In genomic region chr4:183635333-183635732, GRCh38 we compare ENCODE assay signal across 17 cellular contexts. TPM values are rescaled to one million over a fixed set of nuclear protein-coding genes. Genes with fewer than 3 reads are reported as not detected.
DNase-seq lines count a peak whose midpoint lies in the region; ATAC-seq and TF ChIP-seq lines count a peak whose summit lies in the region.
"Had no signal": no experiment of that assay in that cellular context is flagged by ENCODE, and none has a peak within 500 bp of the region (broad histone marks: within the 10 kb centered on the region; RNA-seq: fewer than 3 reads in every experiment).

No MANE protein-coding gene starts in this region.

- ATAC-seq in upper lobe of left lung (ENCODE audit: low FRiP score in 2 of 2): no peak
- ATAC-seq in HG03135 (IDR thresholded peaks at IDR 0.05; ENCODE audit: unreplicated experiment): no peak
- ATAC-seq: activated T-cell treated with anti-CD3 and anti-CD28 coated beads, Interleukin-2, amount 50 U/mL, for 72 hours; left colon; SK-N-SH treated with all-trans-retinoic acid at 6 μM for 48 hours had no signal

- TF ChIP-seq POLR2A in upper lobe of left lung (IDR thresholded peaks at IDR 0.05): no peak

- TF ChIP-seq EP300 in upper lobe of left lung (IDR thresholded peaks at IDR 0.05): no peak

- 42% methylated on average over 10 of the region's 10 CpGs for WGBS in HUES64
- 55 to 66% methylated on average over 10 of the region's 10 CpGs for WGBS in upper lobe of left lung, 2 donors

- H3K9me3 ChIP-seq in HUES64 (ENCODE audit: insufficient read depth, low read depth, low read length) (no peaks in the 10 kb centered on the region), iPS-20b (ENCODE audit: insufficient read depth, low read depth, low read length) (no peaks in the 10 kb centered on the region), upper lobe of left lung (no peaks in the 10 kb centered on the region)

- H3K27me3 ChIP-seq in HUES64 (ENCODE audit: insufficient read depth, low read length): no peaks in the 10 kb centered on the region
- H3K27me3 ChIP-seq in iPS-20b (ENCODE audit: insufficient read depth, low read length): no peaks in the 10 kb centered on the region
- H3K27me3 ChIP-seq in upper lobe of left lung: no peaks in the 10 kb centered on the region

- peak; percentile 63 for DNase-seq in ecto neural progenitor cell (ENCODE audit: low spot score)
- peak; percentile 43 for DNase-seq in retina
- DNase-seq in germinal center (ENCODE audit: low spot score): no peak
- DNase-seq in upper lobe of left lung: no peak
- DNase-seq: activated CD4-positive, alpha-beta memory T cell treated with anti-CD3 and anti-CD28 coated beads for 36 hours; activated naive CD8-positive, alpha-beta T cell treated with anti-CD3 and anti-CD28 coated beads for 36 hours; activated T-cell treated with anti-CD3 and anti-CD28 coated beads, Interleukin-2, amount 50 U/mL, for 72 hours; AML-193; Kasumi-1; left colon; small intestine; stimulated activated CD4-positive, alpha-beta T cell treated with anti-CD3 and anti-CD28 coated beads, Interleukin-4, amount 100 ng/mL, for 4 hours; stimulated activated CD8-positive, alpha-beta memory T cell treated with anti-CD3 and anti-CD28 coated beads, Interleukin-4, amount 100 ng/mL, for 48 hours had no signal

- H3K36me3 ChIP-seq in HUES64 (ENCODE audit: insufficient read depth, low read length) (no peaks in the 10 kb centered on the region), iPS-20b (ENCODE audit: insufficient read depth, low read depth, low read length) (no peaks in the 10 kb centered on the region), upper lobe of left lung (no peaks in the 10 kb centered on the region)

- TF ChIP-seq CTCF in upper lobe of left lung (IDR thresholded peaks at IDR 0.05): no peak

- H3K27ac ChIP-seq in HUES64 (ENCODE audit: low read depth, low read length) (peak overlapping the region; percentile 3; the same call in 1 of the 2 replicates), iPS-20b (ENCODE audit: low read length) (no peak overlapping the region), upper lobe of left lung (no peak overlapping the region)

- H3K9ac ChIP-seq in HUES64 (ENCODE audit: low read depth, low read length) (peak overlapping the region; percentile 21; the same call in 1 of the 2 replicates), iPS-20b (ENCODE audit: low read depth, low read length) (peak overlapping the region; percentile 26; the same call in 1 of the 2 replicates)

- H3K4me1 ChIP-seq in HUES64 (ENCODE audit: insufficient read depth, low read length) (peaks cover 39% of the 10 kb centered on the region), iPS-20b (ENCODE audit: insufficient read depth, low read length) (peaks cover 21% of the 10 kb centered on the region), upper lobe of left lung (peaks cover 0 to 6% (median 0%) of the 10 kb centered on the region in 4 donors)

- no peak overlapping the region for H3K4me3 ChIP-seq in HUES64 (ENCODE audit: low read length)
- no peak overlapping the region for H3K4me3 ChIP-seq in iPS-20b (ENCODE audit: low read length)
- no peak overlapping the region for H3K4me3 ChIP-seq in upper lobe of left lung

RNA-seq across cellular contexts. Expression of gene RWDD4, which starts 23.7 kb away (rescaled TPM):
- polyA plus RNA-seq in HUES64 (2013, experiment 1 of 2): 16.5 TPM
- polyA plus RNA-seq in HUES64 (2013, experiment 2 of 2): 20.3 TPM
- 10 to 100 TPM in 4 of 6 donors, 1 to 10 TPM in 2; 2.1 to 16.7 (median 14.4) TPM for total RNA-seq in upper lobe of left lung

RNA-seq across cellular contexts. Expression of gene TRAPPC11, which starts 23.8 kb away (rescaled TPM):
- 14.0 TPM for polyA plus RNA-seq in HUES64 (2013, experiment 1 of 2)
- 17.9 TPM for polyA plus RNA-seq in HUES64 (2013, experiment 2 of 2)
- total RNA-seq in upper lobe of left lung: 10 to 100 TPM; 33.0 to 73.3 (median 39.1) TPM

Comparison
In these comparisons a context has a peak if more than half of its experiments do, and no peak if none do; other contexts are left out.
1. DNase-seq: peak in ecto neural progenitor cell (single experiment) and retina (single experiment); none in germinal center (single experiment) and upper lobe of left lung (0 of 2).